In genomic region chr7:76506081-76506440, GRCh38 we compare ENCODE assay signal across 33 cellular contexts. TPM values are rescaled to one million over a fixed set of nuclear protein-coding genes. Genes with fewer than 3 reads are reported as not detected.
DNase-seq lines count a peak whose midpoint lies in the region; ATAC-seq and TF ChIP-seq lines count a peak whose summit lies in the region.
"Had no signal": no experiment of that assay in that cellular context is flagged by ENCODE, and none has a peak within 500 bp of the region (broad histone marks: within the 10 kb centered on the region; RNA-seq: fewer than 3 reads in every experiment).

No MANE protein-coding gene starts in this region.

- H3K27ac ChIP-seq in colonic mucosa (no peak overlapping the region), left ventricle myocardium inferior (replicated peaks) (no peak overlapping the region)
- H3K27ac ChIP-seq: 22Rv1, C4-2B, sigmoid colon, tibial nerve had no signal

- intact Hi-C loops in colonic mucosa (cut with DNase I): loop anchor here (10.0 kb wide), 1 partner anchor 489 kb away; no protein-coding TSS in a partner anchor
- intact Hi-C loops in left ventricle myocardium inferior (cut with micrococcal nuclease): no loop called here

- H3K27me3 Mint-ChIP-seq in type B pancreatic cell: no peaks in the 10 kb centered on the region
- H3K27me3 Mint-ChIP-seq: activated CD8-positive, alpha-beta memory T cell treated with anti-CD3 and anti-CD28 coated beads, Interleukin-2, amount 10 ng/mL, durations not matched to agents 7 days and 5 days; activated naive CD4-positive, alpha-beta T cell treated with anti-CD3 and anti-CD28 coated beads, Interleukin-2, amount 10 ng/mL, durations not matched to agents 7 days and 5 days had no signal

- peak; percentile 61 for ATAC-seq in left lobe of liver
- ATAC-seq: activated CD8-positive, alpha-beta memory T cell treated with anti-CD3 and anti-CD28 coated beads, Interleukin-2, amount 10 ng/mL, durations not matched to agents 7 days and 5 days; left colon had no signal

- peaks cover 4% of the 10 kb centered on the region for H3K4me1 Mint-ChIP-seq in type B pancreatic cell (ENCODE audit: unreplicated experiment)
- H3K4me1 Mint-ChIP-seq: immature natural killer cell had no signal

- H3K9me3 Mint-ChIP-seq in type B pancreatic cell: no peaks in the 10 kb centered on the region
- H3K9me3 Mint-ChIP-seq: activated naive CD4-positive, alpha-beta T cell treated with anti-CD3 and anti-CD28 coated beads, Interleukin-2, amount 10 ng/mL, durations not matched to agents 7 days and 5 days; immature natural killer cell had no signal

- H3K4me1 ChIP-seq in colonic mucosa: no peaks in the 10 kb centered on the region
- H3K4me1 ChIP-seq in left ventricle myocardium inferior: peaks cover 6% of the 10 kb centered on the region
- H3K4me1 ChIP-seq: HAP-1 had no signal

- no peak overlapping the region for H3K9ac ChIP-seq in colonic mucosa (ENCODE audit: low read depth in 2 of 2, low read length in 2 of 2)
- H3K9ac ChIP-seq: SK-N-SH had no signal

- TF ChIP-seq CTCF in NB4 (IDR thresholded peaks at IDR 0.05; ENCODE audit: low read depth, low read length) (no peak), type B pancreatic cell (conservative IDR thresholded peaks at IDR 0.05) (no peak), colonic mucosa (IDR thresholded peaks at IDR 0.05) (no peak), left ventricle myocardium inferior (IDR thresholded peaks at IDR 0.05; ENCODE audit: borderline replicate concordance) (no peak)

- H3K9me3 ChIP-seq in colonic mucosa: no peaks in the 10 kb centered on the region
- no peaks in the 10 kb centered on the region for H3K9me3 ChIP-seq in left ventricle myocardium inferior (replicated peaks)
- H3K9me3 ChIP-seq: Caco-2, HAP-1, MG63, sigmoid colon, SK-N-SH, tibial nerve had no signal

- H3K36me3 Mint-ChIP-seq in type B pancreatic cell: no peaks in the 10 kb centered on the region
- H3K36me3 Mint-ChIP-seq: activated CD8-positive, alpha-beta memory T cell treated with anti-CD3 and anti-CD28 coated beads, Interleukin-2, amount 10 ng/mL, durations not matched to agents 7 days and 5 days; immature natural killer cell had no signal

- no peak for TF ChIP-seq POLR2A in NB4 (IDR thresholded peaks at IDR 0.05; ENCODE audit: extremely low read depth, insufficient read length)

- peak; percentile 38 for DNase-seq in DMS 273 (lab: John Stamatoyannopoulos, UW; ENCODE audit: unreplicated experiment)
- DNase-seq in DMS 273 treated with DMSO at 0.1 percent for 48 hours (lab: John Stamatoyannopoulos, UW): no peak
- peak; percentile 5 for DNase-seq in NB4 (ENCODE audit: low read depth)
- DNase-seq in left lobe of liver (ENCODE audit: low spot score): no peak
- peak; percentile 40 for DNase-seq in type B pancreatic cell (ENCODE audit: extremely low spot score, unreplicated experiment)
- DNase-seq in activated CD8-positive, alpha-beta memory T cell treated with anti-CD3 and anti-CD28 coated beads for 24 hours: no peak
- no peak for DNase-seq in colonic mucosa
- no peak for DNase-seq in left ventricle myocardium inferior
- DNase-seq: activated CD4-positive, alpha-beta T cell treated with anti-CD3 and anti-CD28 coated beads, Interleukin-2, amount 50 U/mL, for 1 hour; activated CD4-positive, CD25-positive, alpha-beta regulatory T cell; activated CD8-positive, alpha-beta memory T cell treated with anti-CD3 and anti-CD28 coated beads, Interleukin-2, amount 10 ng/mL, durations not matched to agents 7 days and 5 days; activated naive CD4-positive, alpha-beta T cell treated with anti-CD3 and anti-CD28 coated beads, Interleukin-2, amount 10 ng/mL, durations not matched to agents 7 days and 5 days; amygdala; Caco-2; immature natural killer cell; KG1; MG63; NCI-H1105 treated with DMSO at 0.1 percent for 48 hours; NCI-H187 treated with DMSO at 0.1 percent for 48 hours; NCI-H524; occipital lobe; OCI-M1; SK-N-SH; stimulated activated CD4-positive, alpha-beta T cell treated with anti-CD3 and anti-CD28 coated beads, Interleukin-12 subunit alpha, Interleukin-12 subunit beta, amount 100 ng/mL, for 4 hours; stimulated activated CD4-positive, alpha-beta T cell treated with anti-CD3 and anti-CD28 coated beads, Interleukin-2, amount 100 ng/mL, for 48 hours had no signal

- H3K27me3 ChIP-seq in colonic mucosa (no peaks in the 10 kb centered on the region), left ventricle myocardium inferior (ENCODE audit: low read depth) (no peaks in the 10 kb centered on the region)
- H3K27me3 ChIP-seq: MG63, sigmoid colon, tibial nerve had no signal

- no peak overlapping the region for H3K27ac Mint-ChIP-seq in type B pancreatic cell
- H3K27ac Mint-ChIP-seq: activated CD8-positive, alpha-beta memory T cell treated with anti-CD3 and anti-CD28 coated beads, Interleukin-2, amount 10 ng/mL, durations not matched to agents 7 days and 5 days; immature natural killer cell had no signal

- H3K4me3 ChIP-seq in NB4 (ENCODE audit: low read depth, low read length) (no peak overlapping the region), colonic mucosa (no peak overlapping the region), left ventricle myocardium inferior (no peak overlapping the region)
- H3K4me3 ChIP-seq: HAP-1, MG63, sigmoid colon, tibial nerve had no signal

- H3K36me3 ChIP-seq in colonic mucosa (no peaks in the 10 kb centered on the region), left ventricle myocardium inferior (peaks cover 10% of the 10 kb centered on the region)
- H3K36me3 ChIP-seq: HAP-1, MG63 had no signal

- H3K4me3 Mint-ChIP-seq in type B pancreatic cell: no peak overlapping the region
- H3K4me3 Mint-ChIP-seq: activated CD8-positive, alpha-beta memory T cell treated with anti-CD3 and anti-CD28 coated beads, Interleukin-2, amount 10 ng/mL, durations not matched to agents 7 days and 5 days; activated naive CD4-positive, alpha-beta T cell treated with anti-CD3 and anti-CD28 coated beads, Interleukin-2, amount 10 ng/mL, durations not matched to agents 7 days and 5 days; immature natural killer cell had no signal

RNA-seq across cellular contexts. Expression of gene UPK3B, which starts 4.3 kb away (rescaled TPM):
- total RNA-seq in left lobe of liver (1.2 TPM), type B pancreatic cell (ENCODE audit: low replicate concordance) (10.7 and 11.2 TPM in 2 replicates), colonic mucosa (1 to 10 TPM in 1 of 2 donors, under 1 TPM in 1; 0.72 to 2.6 TPM), left ventricle myocardium inferior (0.49 TPM)
- total RNA-seq: Daoy, occipital lobe, pulmonary artery endothelial cell had no signal

RNA-seq across cellular contexts. Expression of gene SPDYE16, which starts 37.0 kb away (rescaled TPM):
- total RNA-seq in left lobe of liver (0.13 TPM), type B pancreatic cell (ENCODE audit: low replicate concordance) (0.19 and 0.51 TPM in 2 replicates), colonic mucosa (not detected), left ventricle myocardium inferior (0.22 TPM)
- total RNA-seq: occipital lobe, pulmonary artery endothelial cell had no signal

RNA-seq across cellular contexts. Expression of gene DTX2, which starts 44.6 kb away (rescaled TPM):
- total RNA-seq in left lobe of liver (12.0 TPM), type B pancreatic cell (ENCODE audit: low replicate concordance) (30.1 and 30.6 TPM in 2 replicates), colonic mucosa (10 to 100 TPM; 61.7 to 91.1 TPM), left ventricle myocardium inferior (5.8 TPM)

Comparison
In these comparisons a context has a peak if more than half of its experiments do, and no peak if none do; other contexts are left out.
1. DNase-seq: peak in DMS 273 (single experiment), NB4 (single experiment) and type B pancreatic cell (single experiment); none in DMS 273 treated with DMSO at 0.1 percent for 48 hours (single experiment), left lobe of liver (single experiment), activated CD8-positive, alpha-beta memory T cell treated with anti-CD3 and anti-CD28 coated beads for 24 hours (single experiment), colonic mucosa (single experiment) and left ventricle myocardium inferior (single experiment).